In genomic region chr6:23547851-23548250, GRCh38 we compare ENCODE assay signal across 16 cellular contexts.
A peak's percentile ranks its signal among the peaks of the same experiment; 100 is the strongest.
DNase-seq lines count a peak whose midpoint lies in the region; ATAC-seq and TF ChIP-seq lines count a peak whose summit lies in the region.
"Had no signal": no experiment of that assay in that cellular context is flagged by ENCODE, and none has a peak within 500 bp of the region (broad histone marks: within the 10 kb centered on the region; RNA-seq: fewer than 3 reads in every experiment).

No MANE protein-coding gene starts in this region.

- H3K27ac ChIP-seq in C4-2B (no peak overlapping the region; the same call in 1 of the 2 replicates), WERI-Rb-1 (no peak overlapping the region)
- H3K27ac ChIP-seq: esophagus squamous epithelium, ovary, SJSA1 had no signal

- no peak overlapping the region for H3K4me3 ChIP-seq in WERI-Rb-1 (ENCODE audit: low read depth, low read length)
- H3K4me3 ChIP-seq: esophagus squamous epithelium, ovary, SJSA1 had no signal

- peak; percentile 35 for DNase-seq in HT-29 (ENCODE audit: low spot score)
- peak; percentile 58 for DNase-seq in WERI-Rb-1
- DNase-seq in left lobe of liver (ENCODE audit: low spot score) = no peak
- no peak for DNase-seq in CD1c-positive myeloid dendritic cell (ENCODE audit: extremely low spot score)
- DNase-seq: activated CD4-positive, alpha-beta T cell treated with anti-CD3 and anti-CD28 coated beads, Interleukin-2, amount 50 U/mL, for 48 hours; central memory CD4-positive, alpha-beta T cell; esophagus squamous epithelium; IMR-90; ovary; stimulated activated CD4-positive, alpha-beta T cell treated with anti-CD3 and anti-CD28 coated beads, Interleukin-1b, Interleukin-23, amount 100 ng/mL, for 48 hours had no signal

- TF ChIP-seq CTCF in C4-2B (conservative IDR thresholded peaks at IDR 0.05) (peak; percentile 76), WERI-Rb-1 (IDR thresholded peaks at IDR 0.05; ENCODE audit: low read depth, low read length) (peak; percentile 67)

- no peaks in the 10 kb centered on the region for H3K36me3 ChIP-seq in WERI-Rb-1
- H3K36me3 ChIP-seq: esophagus squamous epithelium, ovary, SJSA1 had no signal

- peak; percentile 85 for ATAC-seq in left lobe of liver
- no peak for ATAC-seq in HG03432 (IDR thresholded peaks at IDR 0.05; ENCODE audit: unreplicated experiment)
- no peak for ATAC-seq in GM21737 (IDR thresholded peaks at IDR 0.05; ENCODE audit: unreplicated experiment)
- ATAC-seq in HG02973 (IDR thresholded peaks at IDR 0.05; ENCODE audit: unreplicated experiment) = no peak
- ATAC-seq: stimulated activated memory B cell treated with anti-CD40 and anti-IgM and Interleukin-4, amounts not matched to agents 10 μg/mL and 1 μg/mL and 100 μg/mL, for 72 hours had no signal

- H3K27me3 ChIP-seq in WERI-Rb-1 (ENCODE audit: insufficient read depth, low read depth, severe bottlenecking) = no peaks in the 10 kb centered on the region
- H3K27me3 ChIP-seq: esophagus squamous epithelium, ovary, SJSA1 had no signal

- H3K9me3 ChIP-seq in WERI-Rb-1 (ENCODE audit: severe bottlenecking) = no peaks in the 10 kb centered on the region
- H3K9me3 ChIP-seq: esophagus squamous epithelium, ovary had no signal

Comparison
In these comparisons a context has a peak if more than half of its experiments do, and no peak if none do; other contexts are left out.
1. DNase-seq: peak in HT-29 (single experiment) and WERI-Rb-1 (single experiment); none in left lobe of liver (single experiment) and CD1c-positive myeloid dendritic cell (single experiment).